Comparison of ENCODE assay signal across 13 cellular contexts in genomic region chr22:41561788-41562187, GRCh38. TPM values are rescaled to one million over a fixed set of nuclear protein-coding genes. Genes with fewer than 3 reads are reported as not detected.
A peak's percentile ranks its signal among the peaks of the same experiment; 100 is the strongest.
DNase-seq lines count a peak whose midpoint lies in the region; ATAC-seq and TF ChIP-seq lines count a peak whose summit lies in the region.
"Had no signal": no experiment of that assay in that cellular context is flagged by ENCODE, and none has a peak within 500 bp of the region (broad histone marks: within the 10 kb centered on the region; RNA-seq: fewer than 3 reads in every experiment).

No MANE protein-coding gene starts in this region.

- peaks cover 3% of the 10 kb centered on the region for H3K36me3 Mint-ChIP-seq in brain
- no peaks in the 10 kb centered on the region for H3K36me3 Mint-ChIP-seq in activated CD8-positive, alpha-beta T cell treated with anti-CD3 and anti-CD28 coated beads for 36 hours (ENCODE audit: low read depth)
- H3K36me3 Mint-ChIP-seq: CD4-positive, CD25-positive, alpha-beta regulatory T cell; naive thymus-derived CD4-positive, alpha-beta T cell had no signal

- CTCF ChIA-PET in activated CD8-positive, alpha-beta T cell treated with anti-CD3 and anti-CD28 coated beads for 36 hours (lab: Charles Lee) = interaction anchor here (1.2 kb wide), 1 partner anchor 15 kb away, joined by 3 read pairs; no protein-coding TSS in a partner anchor

- H3K79me2 ChIP-seq in hepatocyte = no peaks in the 10 kb centered on the region

- ATAC-seq in activated CD8-positive, alpha-beta T cell treated with anti-CD3 and anti-CD28 coated beads for 36 hours = no peak
- no peak for ATAC-seq in GM21619 (IDR thresholded peaks at IDR 0.05; ENCODE audit: unreplicated experiment)
- ATAC-seq: naive thymus-derived CD4-positive, alpha-beta T cell had no signal

- H3K27me3 ChIP-seq in hepatocyte (no peaks in the 10 kb centered on the region), sigmoid colon (no peaks in the 10 kb centered on the region)

- H2AFZ ChIP-seq in hepatocyte = no peak overlapping the region

- H4K20me1 ChIP-seq in hepatocyte (ENCODE audit: insufficient read depth, poor library complexity, severe bottlenecking) = no peaks in the 10 kb centered on the region

- DNase-seq in hepatocyte (ENCODE audit: low spot score) = no peak
- no peak for DNase-seq in sigmoid colon
- no peak for DNase-seq in NCI-H510A (lab: John Stamatoyannopoulos, UW)
- no peak for DNase-seq in stimulated activated CD4-positive, alpha-beta T cell treated with anti-CD3 and anti-CD28 coated beads, Interleukin-4, amount 100 ng/mL, for 1 hour
- no peak for DNase-seq in activated CD8-positive, alpha-beta T cell treated with anti-CD3 and anti-CD28 coated beads for 36 hours
- DNase-seq: CD4-positive, CD25-positive, alpha-beta regulatory T cell; MV-4-11; naive thymus-derived CD4-positive, alpha-beta T cell; NCI-H510A treated with DMSO at 0.1 percent for 48 hours; RPMI8226 had no signal

- H3K4me3 Mint-ChIP-seq in brain = peak overlapping the region; percentile 84 to 98 (median 89)
- no peak overlapping the region for H3K4me3 Mint-ChIP-seq in activated CD8-positive, alpha-beta T cell treated with anti-CD3 and anti-CD28 coated beads for 36 hours
- H3K4me3 Mint-ChIP-seq: CD4-positive, CD25-positive, alpha-beta regulatory T cell; naive thymus-derived CD4-positive, alpha-beta T cell had no signal

- H3K36me3 ChIP-seq in ES-I3 (ENCODE audit: insufficient read depth, low read length) (no peaks in the 10 kb centered on the region), hepatocyte (replicated peaks; ENCODE audit: insufficient read depth, low read depth) (no peaks in the 10 kb centered on the region), sigmoid colon (no peaks in the 10 kb centered on the region)

- H3K27ac ChIP-seq in hepatocyte = no peak overlapping the region
- peak overlapping the region; percentile 61 to 91 (median 86) for H3K27ac ChIP-seq in sigmoid colon

- no peak for TF ChIP-seq POLR2A in sigmoid colon (IDR thresholded peaks at IDR 0.05)

- no peak for TF ChIP-seq CTCF in brain (conservative IDR thresholded peaks at IDR 0.05)
- no peak for TF ChIP-seq CTCF in hepatocyte (IDR thresholded peaks at IDR 0.05; ENCODE audit: poor library complexity)
- no peak for TF ChIP-seq CTCF in sigmoid colon (IDR thresholded peaks at IDR 0.05)
- TF ChIP-seq CTCF in activated CD8-positive, alpha-beta T cell treated with anti-CD3 and anti-CD28 coated beads for 36 hours (IDR thresholded peaks at IDR 0.05) = no peak

- intact Hi-C loops in sigmoid colon (cut with DNase I) = no loop called here
- intact Hi-C loops in activated CD8-positive, alpha-beta T cell treated with anti-CD3 and anti-CD28 coated beads for 36 hours (cut with micrococcal nuclease) = no loop called here

- 88% methylated on average over 5 of the region's 5 CpGs for WGBS in hepatocyte (ENCODE audit: low lambda C conversion rate, missing lambda C conversion rate)
- WGBS in sigmoid colon, 2 donors = 75 to 83% methylated on average over 5 of the region's 5 CpGs

- H3K9me3 Mint-ChIP-seq in brain = peaks cover 0 to 2% (median 0%) of the 10 kb centered on the region in 5 experiments
- no peaks in the 10 kb centered on the region for H3K9me3 Mint-ChIP-seq in activated CD8-positive, alpha-beta T cell treated with anti-CD3 and anti-CD28 coated beads for 36 hours
- H3K9me3 Mint-ChIP-seq: CD4-positive, CD25-positive, alpha-beta regulatory T cell; naive thymus-derived CD4-positive, alpha-beta T cell had no signal

- H3K4me3 ChIP-seq in hepatocyte (no peak overlapping the region), sigmoid colon (peak overlapping the region; percentile 34 to 59 (median 52))

- POLR2A ChIA-PET in activated CD8-positive, alpha-beta T cell treated with anti-CD3 and anti-CD28 coated beads for 36 hours (lab: Charles Lee) = no interaction called here

- H3K27ac Mint-ChIP-seq in brain = peak overlapping the region; percentile 87 to 98 (median 96)
- no peak overlapping the region for H3K27ac Mint-ChIP-seq in activated CD8-positive, alpha-beta T cell treated with anti-CD3 and anti-CD28 coated beads for 36 hours

- peak overlapping the region; percentile 86 for H3K4me2 ChIP-seq in hepatocyte

- no peaks in the 10 kb centered on the region for H3K9me2 ChIP-seq in hepatocyte (replicated peaks; ENCODE audit: insufficient read depth)

- no peaks in the 10 kb centered on the region for H3K9me3 ChIP-seq in ES-I3 (ENCODE audit: control insufficient read depth, insufficient read depth, low read length)
- H3K9me3 ChIP-seq in hepatocyte (ENCODE audit: low read depth) = no peaks in the 10 kb centered on the region
- H3K9me3 ChIP-seq in sigmoid colon = no peaks in the 10 kb centered on the region

- H3K4me1 Mint-ChIP-seq in brain = peaks cover 84% of the 10 kb centered on the region
- H3K4me1 Mint-ChIP-seq in activated CD8-positive, alpha-beta T cell treated with anti-CD3 and anti-CD28 coated beads for 36 hours (ENCODE audit: low read depth) = peaks cover 12% of the 10 kb centered on the region
- H3K4me1 Mint-ChIP-seq: CD4-positive, CD25-positive, alpha-beta regulatory T cell had no signal

- 0 out of 2 replicates have a peak overlapping the region, but pooled peaks have one; percentile 58 for H3K9ac ChIP-seq in ES-I3 (ENCODE audit: low read depth, low read length)

- H3K4me1 ChIP-seq in ES-I3 (ENCODE audit: insufficient read depth, low read length) (peaks cover 26% of the 10 kb centered on the region), hepatocyte (ENCODE audit: insufficient read depth) (peaks cover 52% of the 10 kb centered on the region), sigmoid colon (peaks cover 0 to 72% (median 65%) of the 10 kb centered on the region in 4 donors)

- H3K27me3 Mint-ChIP-seq in brain = peaks cover 6% of the 10 kb centered on the region
- H3K27me3 Mint-ChIP-seq in activated CD8-positive, alpha-beta T cell treated with anti-CD3 and anti-CD28 coated beads for 36 hours = peaks cover 15% of the 10 kb centered on the region

- no peak for TF ChIP-seq EP300 in sigmoid colon (IDR thresholded peaks at IDR 0.05)

RNA-seq across cellular contexts. Expression of gene CSDC2, which starts 1.0 kb away (rescaled TPM):
- polyA plus RNA-seq in brain (ENCODE audit: insufficient read depth, low read depth, low replicate concordance) = 9.6 TPM
- 1.7 and 2.7 TPM in 2 replicates for total RNA-seq in hepatocyte
- 5.0 and 5.4 TPM in 2 replicates for polyA plus RNA-seq in hepatocyte
- total RNA-seq in sigmoid colon = 10 to 100 TPM in 2 of 4 donors, 1 to 10 TPM in 2; 6.4 to 19.9 (median 10.6) TPM
- 1 to 10 TPM in 1 of 3 donors, under 1 TPM in 2; 0.46 to 1.2 (median 0.60) TPM for polyA plus RNA-seq in sigmoid colon
- total RNA-seq in activated CD8-positive, alpha-beta T cell treated with anti-CD3 and anti-CD28 coated beads for 36 hours = not detected
- total RNA-seq: CD4-positive, CD25-positive, alpha-beta regulatory T cell; naive thymus-derived CD4-positive, alpha-beta T cell had no signal
- polyA plus RNA-seq: CD4-positive, CD25-positive, alpha-beta regulatory T cell; naive thymus-derived CD4-positive, alpha-beta T cell had no signal

RNA-seq across cellular contexts. Expression of gene POLR3H, which starts 17.5 kb away (rescaled TPM):
- polyA plus RNA-seq in brain (ENCODE audit: insufficient read depth, low read depth, low replicate concordance) (39.3 TPM), hepatocyte (37.4 and 41.1 TPM in 2 replicates), sigmoid colon (10 to 100 TPM in 1 of 3 donors, 1 to 10 TPM in 2; 4.6 to 19.7 (median 7.2) TPM)
- total RNA-seq in hepatocyte (14.5 and 17.5 TPM in 2 replicates), sigmoid colon (10 to 100 TPM; 10.3 to 14.4 (median 12.2) TPM)
- total RNA-seq in activated CD8-positive, alpha-beta T cell treated with anti-CD3 and anti-CD28 coated beads for 36 hours = 10 to 100 TPM; 26.8 to 29.0 TPM

RNA-seq across cellular contexts. Expression of gene PMM1, which starts 27.9 kb away (rescaled TPM):
- polyA plus RNA-seq in brain (ENCODE audit: insufficient read depth, low read depth, low replicate concordance) (65.2 TPM), hepatocyte (66.1 and 68.7 TPM in 2 replicates), sigmoid colon (100 to 1,000 TPM in 1 of 3 donors, 10 to 100 TPM in 2; 52.4 to 102 (median 67.3) TPM)
- total RNA-seq in hepatocyte (36.5 and 42.3 TPM in 2 replicates), sigmoid colon (10 to 100 TPM; 35.0 to 58.9 (median 43.6) TPM)
- total RNA-seq in activated CD8-positive, alpha-beta T cell treated with anti-CD3 and anti-CD28 coated beads for 36 hours = 10 to 100 TPM; 29.8 to 29.9 TPM

RNA-seq across cellular contexts. Expression of gene DESI1, which starts 59.1 kb away (rescaled TPM):
- polyA plus RNA-seq in brain (ENCODE audit: insufficient read depth, low read depth, low replicate concordance) (27.0 TPM), hepatocyte (31.2 and 32.5 TPM in 2 replicates), sigmoid colon (10 to 100 TPM; 10.2 to 19.2 (median 12.5) TPM)
- total RNA-seq in hepatocyte (29.0 and 32.1 TPM in 2 replicates), sigmoid colon (10 to 100 TPM; 11.0 to 29.1 (median 16.9) TPM)
- total RNA-seq in activated CD8-positive, alpha-beta T cell treated with anti-CD3 and anti-CD28 coated beads for 36 hours = 10 to 100 TPM; 48.0 to 55.1 TPM

RNA-seq across cellular contexts. Expression of gene XRCC6, which starts 59.3 kb away (rescaled TPM):
- 399 TPM for polyA plus RNA-seq in brain (ENCODE audit: insufficient read depth, low read depth, low replicate concordance)
- 273 and 276 TPM in 2 replicates for total RNA-seq in hepatocyte
- 242 and 260 TPM in 2 replicates for polyA plus RNA-seq in hepatocyte
- 100 to 1,000 TPM; 143 to 220 (median 202) TPM for total RNA-seq in sigmoid colon
- 100 to 1,000 TPM; 141 to 203 (median 149) TPM for polyA plus RNA-seq in sigmoid colon
- total RNA-seq in activated CD8-positive, alpha-beta T cell treated with anti-CD3 and anti-CD28 coated beads for 36 hours = 100 to 1,000 TPM; 424 to 425 TPM
